In genomic region chr11:72890881-72891280, GRCh38 we compare ENCODE assay signal across 1 cellular context.
TF ChIP-seq lines count a peak whose summit lies in the region.

No MANE protein-coding gene starts in this region.

TF ChIP-seq in K562, 482 proteins besides CTCF, POLR2A, EP300 and RAD21 (continued from another document):
- TF ChIP-seq AFF1 (IDR thresholded peaks at IDR 0.05; ENCODE audit: low read depth in 1 of 2, partially characterized antibody in 2 of 2) (no peak), ZNF699 (CRISPR knock-in tag; IDR thresholded peaks at IDR 0.05; ENCODE audit: insufficient replicate concordance) (no peak), PYGO2 (tag; IDR thresholded peaks at IDR 0.05) (no peak)
